Comparison of ENCODE assay signal across 8 cellular contexts in the genomic region with DNA sequence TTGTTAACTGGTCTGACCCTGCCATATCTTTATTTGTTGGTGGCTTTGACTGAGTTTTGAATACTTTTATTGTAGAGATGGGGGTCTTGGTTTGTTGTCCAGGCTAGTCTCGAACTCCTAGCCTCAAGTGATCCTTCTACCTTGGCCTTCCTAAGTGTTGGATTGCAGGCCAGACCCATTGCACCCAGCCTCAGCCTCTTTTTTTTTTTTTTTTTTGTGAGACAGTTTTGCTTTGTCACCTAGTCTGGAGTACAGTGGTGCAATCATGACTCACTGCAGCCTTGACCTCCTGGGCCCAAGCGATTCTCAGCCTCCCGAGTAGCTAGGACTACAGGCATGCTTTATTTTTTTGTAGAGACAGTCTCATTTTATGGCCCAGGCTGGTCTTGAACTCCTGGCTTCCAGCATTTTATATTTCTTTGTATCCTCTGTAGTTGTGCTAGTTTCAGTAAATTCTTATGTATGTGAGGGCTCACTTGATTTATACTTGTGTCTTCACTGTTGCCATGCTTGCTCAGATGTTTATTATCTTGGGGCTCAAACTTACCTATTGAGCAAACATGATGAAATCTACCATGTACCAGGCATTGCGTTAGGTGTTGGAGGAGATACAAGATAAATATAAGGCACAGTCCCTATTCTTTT. TPM values are rescaled to one million over a fixed set of nuclear protein-coding genes. Genes with fewer than 3 reads are reported as not detected.
A peak's percentile ranks its signal among the peaks of the same experiment; 100 is the strongest.
DNase-seq lines count a peak whose midpoint lies in the region; ATAC-seq and TF ChIP-seq lines count a peak whose summit lies in the region.

No MANE protein-coding gene starts in this region.

- intact Hi-C loops in ascending aorta (cut with DNase I) (loop anchor here (1.0 kb wide), 1 partner anchor 24 kb away; a partner anchor contains a TSS), left lung (cut with DNase I) (no loop called here)

- H3K4me3 ChIP-seq in ascending aorta (no peak overlapping the region), left lung (no peak overlapping the region)

- H3K36me3 ChIP-seq in ascending aorta (peaks cover 0 to 10% of the 10 kb centered on the region in 2 donors), left lung (peaks cover 0 to 18% of the 10 kb centered on the region in 2 donors)

- H3K27ac ChIP-seq in ascending aorta (peak overlapping the region; percentile 87 to 92), left lung (peak overlapping the region; percentile 9 to 86)

- peak; percentile 14 for ATAC-seq in stimulated activated naive CD8-positive, alpha-beta T cell treated with anti-CD3 and anti-CD28 coated beads, Interleukin-15, Interleukin-2, amounts not matched to agents 100 U/mL and 50 U/mL, for 24 hours
- no peak for ATAC-seq in stimulated activated naive CD8-positive, alpha-beta T cell treated with anti-CD3 and anti-CD28 coated beads, Interleukin-15, amount 100 ng/mL, for 72 hours
- ATAC-seq in left lung (peak; percentile 89), GM18858 (IDR thresholded peaks at IDR 0.05; ENCODE audit: unreplicated experiment) (no peak), GM21576 (IDR thresholded peaks at IDR 0.05; ENCODE audit: unreplicated experiment) (no peak)

- H3K27me3 ChIP-seq in ascending aorta (no peaks in the 10 kb centered on the region), left lung (no peaks in the 10 kb centered on the region)

- DNase-seq in stimulated activated naive CD8-positive, alpha-beta T cell treated with anti-CD3 and anti-CD28 coated beads, Interleukin-15, Interleukin-2, amounts not matched to agents 100 U/mL and 50 U/mL, for 24 hours = no peak
- DNase-seq in stimulated activated naive CD8-positive, alpha-beta T cell treated with anti-CD3 and anti-CD28 coated beads, Interleukin-15, amount 100 ng/mL, for 72 hours = no peak
- DNase-seq in ascending aorta (ENCODE audit: low spot score in 2 of 2) (peak; percentile 66 to 90), left lung (peak in 1 of 2 donors; percentile 65), NCI-H187 treated with DMSO at 0.1 percent for 48 hours (lab: John Stamatoyannopoulos, UW) (no peak)
- no peak for DNase-seq in stimulated activated naive CD4-positive, alpha-beta T cell (lab: John Stamatoyannopoulos, UW)

- H3K9me3 ChIP-seq in ascending aorta = no peaks in the 10 kb centered on the region
- no peaks in the 10 kb centered on the region for H3K9me3 ChIP-seq in left lung

- H3K4me1 Mint-ChIP-seq in stimulated activated naive CD8-positive, alpha-beta T cell treated with anti-CD3 and anti-CD28 coated beads, Interleukin-15, amount 100 ng/mL, for 72 hours = peaks cover 72% of the 10 kb centered on the region

- H3K4me3 Mint-ChIP-seq in stimulated activated naive CD8-positive, alpha-beta T cell treated with anti-CD3 and anti-CD28 coated beads, Interleukin-15, amount 100 ng/mL, for 72 hours = peak overlapping the region in 1 of 2 donors; percentile 44

- no peak overlapping the region for H3K27ac Mint-ChIP-seq in stimulated activated naive CD8-positive, alpha-beta T cell treated with anti-CD3 and anti-CD28 coated beads, Interleukin-15, amount 100 ng/mL, for 72 hours

- H3K27me3 Mint-ChIP-seq in stimulated activated naive CD8-positive, alpha-beta T cell treated with anti-CD3 and anti-CD28 coated beads, Interleukin-15, amount 100 ng/mL, for 72 hours = no peaks in the 10 kb centered on the region

- no peaks in the 10 kb centered on the region for H3K9me3 Mint-ChIP-seq in stimulated activated naive CD8-positive, alpha-beta T cell treated with anti-CD3 and anti-CD28 coated beads, Interleukin-15, amount 100 ng/mL, for 72 hours

- TF ChIP-seq CTCF in ascending aorta (IDR thresholded peaks at IDR 0.05) (no peak), left lung (IDR thresholded peaks at IDR 0.05) (no peak)

- peaks cover 16 to 58% of the 10 kb centered on the region in 2 donors for H3K4me1 ChIP-seq in ascending aorta
- peaks cover 17 to 88% of the 10 kb centered on the region in 2 donors for H3K4me1 ChIP-seq in left lung

RNA-seq across cellular contexts. Expression of a gene that starts 24.1 kb away (rescaled TPM):
- total RNA-seq in ascending aorta = 39.5 TPM
- total RNA-seq in left lung = 10 to 100 TPM; 86.2 to 93.0 TPM

RNA-seq across cellular contexts. Expression of a gene that starts 57.8 kb away (rescaled TPM):
- total RNA-seq in ascending aorta (1.3 TPM), left lung (10 to 100 TPM in 1 of 2 donors, 1 to 10 TPM in 1; 7.1 to 25.9 TPM)

Comparison
In these comparisons a context has a peak if more than half of its experiments do, and no peak if none do; other contexts are left out.
1. ATAC-seq: peak in stimulated activated naive CD8-positive, alpha-beta T cell treated with anti-CD3 and anti-CD28 coated beads, Interleukin-15, Interleukin-2, amounts not matched to agents 100 U/mL and 50 U/mL, for 24 hours (single experiment) and left lung (single experiment); none in stimulated activated naive CD8-positive, alpha-beta T cell treated with anti-CD3 and anti-CD28 coated beads, Interleukin-15, amount 100 ng/mL, for 72 hours (single experiment), GM18858 (single experiment) and GM21576 (single experiment).
2. DNase-seq: peak in ascending aorta (2 of 2); none in stimulated activated naive CD8-positive, alpha-beta T cell treated with anti-CD3 and anti-CD28 coated beads, Interleukin-15, Interleukin-2, amounts not matched to agents 100 U/mL and 50 U/mL, for 24 hours (single experiment), stimulated activated naive CD8-positive, alpha-beta T cell treated with anti-CD3 and anti-CD28 coated beads, Interleukin-15, amount 100 ng/mL, for 72 hours (0 of 2), stimulated activated naive CD4-positive, alpha-beta T cell (0 of 6) and NCI-H187 treated with DMSO at 0.1 percent for 48 hours (single experiment).